Comparison of ENCODE assay signal across 1 cellular context in the genomic region with DNA sequence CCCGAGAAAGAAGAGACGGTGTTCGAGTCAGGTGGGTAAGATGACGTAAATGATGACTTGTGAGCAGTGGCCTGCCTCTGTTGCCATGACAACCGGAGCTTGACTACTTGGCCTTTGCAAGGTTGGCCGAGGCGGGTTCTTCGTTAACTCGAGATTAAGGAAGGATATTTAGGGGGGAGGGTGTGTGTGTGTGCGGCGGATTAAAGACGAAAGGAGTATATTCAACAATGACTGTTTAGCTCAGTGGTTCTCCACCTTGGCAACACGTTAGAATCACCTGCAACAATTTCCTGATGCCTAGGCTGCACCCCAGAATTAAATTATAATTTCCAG.
A peak's percentile ranks its signal among the peaks of the same experiment; 100 is the strongest.
TF ChIP-seq lines count a peak whose summit lies in the region.

No MANE protein-coding gene starts in this region.

TF ChIP-seq in GM12878, 131 proteins besides CTCF, POLR2A, EP300 and RAD21 (continues in another document):
- TF ChIP-seq NR2C2 (IDR thresholded peaks at IDR 0.05; ENCODE audit: borderline replicate concordance, control insufficient read depth, insufficient read length, low read depth): no peak
- TF ChIP-seq ZNF384 (IDR thresholded peaks at IDR 0.05; ENCODE audit: borderline replicate concordance, low read depth, low read length): no peak
- no peak for TF ChIP-seq ZZZ3 (IDR thresholded peaks at IDR 0.05; ENCODE audit: control insufficient read depth, insufficient read length, low read depth)
- peak; percentile 100 for TF ChIP-seq BMI1 (IDR thresholded peaks at IDR 0.05; ENCODE audit: borderline replicate concordance)
- no peak for TF ChIP-seq NR2F1 (conservative IDR thresholded peaks at IDR 0.05)
- TF ChIP-seq CREM (IDR thresholded peaks at IDR 0.05; ENCODE audit: low read depth): peak; percentile 50; the same call in 1 of the 2 replicates
- no peak for TF ChIP-seq ZNF622 (IDR thresholded peaks at IDR 0.05)
- TF ChIP-seq, protein P1, sequence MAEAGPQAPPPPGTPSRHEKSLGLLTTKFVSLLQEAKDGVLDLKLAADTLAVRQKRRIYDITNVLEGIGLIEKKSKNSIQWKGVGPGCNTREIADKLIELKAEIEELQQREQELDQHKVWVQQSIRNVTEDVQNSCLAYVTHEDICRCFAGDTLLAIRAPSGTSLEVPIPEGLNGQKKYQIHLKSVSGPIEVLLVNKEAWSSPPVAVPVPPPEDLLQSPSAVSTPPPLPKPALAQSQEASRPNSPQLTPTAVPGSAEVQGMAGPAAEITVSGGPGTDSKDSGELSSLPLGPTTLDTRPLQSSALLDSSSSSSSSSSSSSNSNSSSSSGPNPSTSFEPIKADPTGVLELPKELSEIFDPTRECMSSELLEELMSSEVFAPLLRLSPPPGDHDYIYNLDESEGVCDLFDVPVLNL (IDR thresholded peaks at IDR 0.05; ENCODE audit: low read depth, low read length): no peak
- TF ChIP-seq REST (IDR thresholded peaks at IDR 0.05; ENCODE audit: low read depth, low read length): no peak
- no peak for TF ChIP-seq KLF5 (IDR thresholded peaks at IDR 0.05; ENCODE audit: partially characterized antibody)
- TF ChIP-seq, protein P2, sequence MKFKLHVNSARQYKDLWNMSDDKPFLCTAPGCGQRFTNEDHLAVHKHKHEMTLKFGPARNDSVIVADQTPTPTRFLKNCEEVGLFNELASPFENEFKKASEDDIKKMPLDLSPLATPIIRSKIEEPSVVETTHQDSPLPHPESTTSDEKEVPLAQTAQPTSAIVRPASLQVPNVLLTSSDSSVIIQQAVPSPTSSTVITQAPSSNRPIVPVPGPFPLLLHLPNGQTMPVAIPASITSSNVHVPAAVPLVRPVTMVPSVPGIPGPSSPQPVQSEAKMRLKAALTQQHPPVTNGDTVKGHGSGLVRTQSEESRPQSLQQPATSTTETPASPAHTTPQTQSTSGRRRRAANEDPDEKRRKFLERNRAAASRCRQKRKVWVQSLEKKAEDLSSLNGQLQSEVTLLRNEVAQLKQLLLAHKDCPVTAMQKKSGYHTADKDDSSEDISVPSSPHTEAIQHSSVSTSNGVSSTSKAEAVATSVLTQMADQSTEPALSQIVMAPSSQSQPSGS (IDR thresholded peaks at IDR 0.05; ENCODE audit: low read length): peak; percentile 62
- no peak for TF ChIP-seq SMAD1 (IDR thresholded peaks at IDR 0.05; ENCODE audit: low read depth, partially characterized antibody)
- no peak for TF ChIP-seq SIN3A (IDR thresholded peaks at IDR 0.05; ENCODE audit: low read depth, low read length)
- TF ChIP-seq JUND (IDR thresholded peaks at IDR 0.05; ENCODE audit: low read depth, low read length): no peak
- TF ChIP-seq, protein P3, sequence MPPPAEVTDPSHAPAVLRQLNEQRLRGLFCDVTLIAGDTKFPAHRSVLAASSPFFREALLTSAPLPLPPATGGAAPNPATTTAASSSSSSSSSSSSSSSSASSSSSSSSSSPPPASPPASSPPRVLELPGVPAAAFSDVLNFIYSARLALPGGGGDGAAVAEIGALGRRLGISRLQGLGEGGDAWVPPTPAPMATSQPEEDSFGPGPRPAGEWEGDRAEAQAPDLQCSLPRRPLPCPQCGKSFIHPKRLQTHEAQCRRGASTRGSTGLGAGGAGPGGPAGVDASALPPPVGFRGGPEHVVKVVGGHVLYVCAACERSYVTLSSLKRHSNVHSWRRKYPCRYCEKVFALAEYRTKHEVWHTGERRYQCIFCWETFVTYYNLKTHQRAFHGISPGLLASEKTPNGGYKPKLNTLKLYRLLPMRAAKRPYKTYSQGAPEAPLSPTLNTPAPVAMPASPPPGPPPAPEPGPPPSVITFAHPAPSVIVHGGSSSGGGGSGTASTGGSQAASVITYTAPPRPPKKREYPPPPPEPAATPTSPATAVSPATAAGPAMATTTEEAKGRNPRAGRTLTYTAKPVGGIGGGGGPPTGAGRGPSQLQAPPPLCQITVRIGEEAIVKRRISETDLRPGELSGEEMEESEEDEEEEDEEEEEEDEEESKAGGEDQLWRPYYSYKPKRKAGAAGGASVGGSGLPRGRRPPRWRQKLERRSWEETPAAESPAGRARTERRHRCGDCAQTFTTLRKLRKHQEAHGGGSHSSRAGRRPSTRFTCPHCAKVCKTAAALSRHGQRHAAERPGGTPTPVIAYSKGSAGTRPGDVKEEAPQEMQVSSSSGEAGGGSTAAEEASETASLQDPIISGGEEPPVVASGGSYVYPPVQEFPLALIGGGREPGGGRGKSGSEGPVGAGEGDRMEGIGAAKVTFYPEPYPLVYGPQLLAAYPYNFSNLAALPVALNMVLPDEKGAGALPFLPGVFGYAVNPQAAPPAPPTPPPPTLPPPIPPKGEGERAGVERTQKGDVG (CRISPR knock-in tag; IDR thresholded peaks at IDR 0.05): no peak
- TF ChIP-seq SMARCA5 (IDR thresholded peaks at IDR 0.05): no peak; the same call in 1 of the 2 replicates
- TF ChIP-seq, protein P4, sequence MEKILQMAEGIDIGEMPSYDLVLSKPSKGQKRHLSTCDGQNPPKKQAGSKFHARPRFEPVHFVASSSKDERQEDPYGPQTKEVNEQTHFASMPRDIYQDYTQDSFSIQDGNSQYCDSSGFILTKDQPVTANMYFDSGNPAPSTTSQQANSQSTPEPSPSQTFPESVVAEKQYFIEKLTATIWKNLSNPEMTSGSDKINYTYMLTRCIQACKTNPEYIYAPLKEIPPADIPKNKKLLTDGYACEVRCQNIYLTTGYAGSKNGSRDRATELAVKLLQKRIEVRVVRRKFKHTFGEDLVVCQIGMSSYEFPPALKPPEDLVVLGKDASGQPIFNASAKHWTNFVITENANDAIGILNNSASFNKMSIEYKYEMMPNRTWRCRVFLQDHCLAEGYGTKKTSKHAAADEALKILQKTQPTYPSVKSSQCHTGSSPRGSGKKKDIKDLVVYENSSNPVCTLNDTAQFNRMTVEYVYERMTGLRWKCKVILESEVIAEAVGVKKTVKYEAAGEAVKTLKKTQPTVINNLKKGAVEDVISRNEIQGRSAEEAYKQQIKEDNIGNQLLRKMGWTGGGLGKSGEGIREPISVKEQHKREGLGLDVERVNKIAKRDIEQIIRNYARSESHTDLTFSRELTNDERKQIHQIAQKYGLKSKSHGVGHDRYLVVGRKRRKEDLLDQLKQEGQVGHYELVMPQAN (conservative IDR thresholded peaks at IDR 0.05): peak; percentile 9; the same call in 1 of the 2 replicates
- peak; percentile 51 for TF ChIP-seq RAD51 (IDR thresholded peaks at IDR 0.05)
- TF ChIP-seq, protein P5, sequence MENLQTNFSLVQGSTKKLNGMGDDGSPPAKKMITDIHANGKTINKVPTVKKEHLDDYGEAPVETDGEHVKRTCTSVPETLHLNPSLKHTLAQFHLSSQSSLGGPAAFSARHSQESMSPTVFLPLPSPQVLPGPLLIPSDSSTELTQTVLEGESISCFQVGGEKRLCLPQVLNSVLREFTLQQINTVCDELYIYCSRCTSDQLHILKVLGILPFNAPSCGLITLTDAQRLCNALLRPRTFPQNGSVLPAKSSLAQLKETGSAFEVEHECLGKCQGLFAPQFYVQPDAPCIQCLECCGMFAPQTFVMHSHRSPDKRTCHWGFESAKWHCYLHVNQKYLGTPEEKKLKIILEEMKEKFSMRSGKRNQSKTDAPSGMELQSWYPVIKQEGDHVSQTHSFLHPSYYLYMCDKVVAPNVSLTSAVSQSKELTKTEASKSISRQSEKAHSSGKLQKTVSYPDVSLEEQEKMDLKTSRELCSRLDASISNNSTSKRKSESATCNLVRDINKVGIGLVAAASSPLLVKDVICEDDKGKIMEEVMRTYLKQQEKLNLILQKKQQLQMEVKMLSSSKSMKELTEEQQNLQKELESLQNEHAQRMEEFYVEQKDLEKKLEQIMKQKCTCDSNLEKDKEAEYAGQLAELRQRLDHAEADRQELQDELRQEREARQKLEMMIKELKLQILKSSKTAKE (IDR thresholded peaks at IDR 0.05; ENCODE audit: low read depth, poor library complexity, severe bottlenecking): peak; percentile 26
- peak; percentile 65 for TF ChIP-seq MEF2B (IDR thresholded peaks at IDR 0.05; ENCODE audit: partially characterized antibody, poor library complexity, severe bottlenecking)
- no peak for TF ChIP-seq EGR1 (IDR thresholded peaks at IDR 0.05; ENCODE audit: borderline replicate concordance in 1 of 2, low read depth in 2 of 2, low read length in 2 of 2)
- TF ChIP-seq BCL11A (IDR thresholded peaks at IDR 0.05; ENCODE audit: low read depth, low read length): no peak
- TF ChIP-seq CREB1 (IDR thresholded peaks at IDR 0.05; ENCODE audit: low read depth): peak; percentile 87
- TF ChIP-seq GATAD2B (conservative IDR thresholded peaks at IDR 0.05; ENCODE audit: low read depth): 0 out of 2 replicates have a peak, but pooled peaks have one; percentile 32
- no peak for TF ChIP-seq E4F1 (IDR thresholded peaks at IDR 0.05; ENCODE audit: borderline replicate concordance, partially characterized antibody)
- TF ChIP-seq MEF2A (IDR thresholded peaks at IDR 0.05; ENCODE audit: insufficient read depth, low read depth, low read length): no peak
- TF ChIP-seq HDGF (IDR thresholded peaks at IDR 0.05): peak; percentile 70; the same call in 1 of the 2 replicates
- TF ChIP-seq RFX5 (IDR thresholded peaks at IDR 0.05; ENCODE audit: low read depth, low read length): peak; percentile 94
- 0 out of 2 replicates have a peak, but pooled peaks have one; percentile 6 for TF ChIP-seq PAX5 (IDR thresholded peaks at IDR 0.05; ENCODE audit: borderline replicate concordance, low read depth, low read length)
- TF ChIP-seq, protein P6, sequence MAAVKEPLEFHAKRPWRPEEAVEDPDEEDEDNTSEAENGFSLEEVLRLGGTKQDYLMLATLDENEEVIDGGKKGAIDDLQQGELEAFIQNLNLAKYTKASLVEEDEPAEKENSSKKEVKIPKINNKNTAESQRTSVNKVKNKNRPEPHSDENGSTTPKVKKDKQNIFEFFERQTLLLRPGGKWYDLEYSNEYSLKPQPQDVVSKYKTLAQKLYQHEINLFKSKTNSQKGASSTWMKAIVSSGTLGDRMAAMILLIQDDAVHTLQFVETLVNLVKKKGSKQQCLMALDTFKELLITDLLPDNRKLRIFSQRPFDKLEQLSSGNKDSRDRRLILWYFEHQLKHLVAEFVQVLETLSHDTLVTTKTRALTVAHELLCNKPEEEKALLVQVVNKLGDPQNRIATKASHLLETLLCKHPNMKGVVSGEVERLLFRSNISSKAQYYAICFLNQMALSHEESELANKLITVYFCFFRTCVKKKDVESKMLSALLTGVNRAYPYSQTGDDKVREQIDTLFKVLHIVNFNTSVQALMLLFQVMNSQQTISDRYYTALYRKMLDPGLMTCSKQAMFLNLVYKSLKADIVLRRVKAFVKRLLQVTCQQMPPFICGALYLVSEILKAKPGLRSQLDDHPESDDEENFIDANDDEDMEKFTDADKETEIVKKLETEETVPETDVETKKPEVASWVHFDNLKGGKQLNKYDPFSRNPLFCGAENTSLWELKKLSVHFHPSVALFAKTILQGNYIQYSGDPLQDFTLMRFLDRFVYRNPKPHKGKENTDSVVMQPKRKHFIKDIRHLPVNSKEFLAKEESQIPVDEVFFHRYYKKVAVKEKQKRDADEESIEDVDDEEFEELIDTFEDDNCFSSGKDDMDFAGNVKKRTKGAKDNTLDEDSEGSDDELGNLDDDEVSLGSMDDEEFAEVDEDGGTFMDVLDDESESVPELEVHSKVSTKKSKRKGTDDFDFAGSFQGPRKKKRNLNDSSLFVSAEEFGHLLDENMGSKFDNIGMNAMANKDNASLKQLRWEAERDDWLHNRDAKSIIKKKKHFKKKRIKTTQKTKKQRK (IDR thresholded peaks at IDR 0.05; ENCODE audit: low read depth, low read length): no peak
- TF ChIP-seq TAF1 (IDR thresholded peaks at IDR 0.05; ENCODE audit: borderline replicate concordance, low read depth, low read length): no peak
- TF ChIP-seq NFIC (IDR thresholded peaks at IDR 0.05; ENCODE audit: low read depth, low read length): no peak
- peak; percentile 62; the same call in 1 of the 2 replicates for TF ChIP-seq RELB (IDR thresholded peaks at IDR 0.05; ENCODE audit: low read depth)
- no peak for TF ChIP-seq CBX3 (IDR thresholded peaks at IDR 0.05; ENCODE audit: borderline replicate concordance, low read depth)
